ENCODE assay signal across 8 cellular contexts in genomic region chr7:122528879-122529481, GRCh38.
DNase-seq lines count a peak whose midpoint lies in the region; ATAC-seq and TF ChIP-seq lines count a peak whose summit lies in the region.

No MANE protein-coding gene starts in this region.

- no peak overlapping the region for H3K27ac Mint-ChIP-seq in activated naive CD4-positive, alpha-beta T cell treated with anti-CD3 and anti-CD28 coated beads, Interleukin-2, amount 50 U/mL, for 72 hours

- H3K9me3 ChIP-seq in DOHH2 (ENCODE audit: control insufficient read depth, insufficient read depth, low read length) (no peaks in the 10 kb centered on the region), Peyer's patch (no peaks in the 10 kb centered on the region), gastrocnemius medialis (no peaks in the 10 kb centered on the region)

- H3K4me2 ChIP-seq in DOHH2 (ENCODE audit: low read length), result no peak overlapping the region

- no peak overlapping the region for H3K27ac ChIP-seq in DOHH2 (ENCODE audit: low read depth, low read length)
- H3K27ac ChIP-seq in Peyer's patch, result no peak overlapping the region
- H3K27ac ChIP-seq in gastrocnemius medialis, result no peak overlapping the region

- H4K20me1 ChIP-seq in DOHH2 (ENCODE audit: control insufficient read depth, insufficient read depth, low read depth, low read length), result no peaks in the 10 kb centered on the region

- ATAC-seq in gastrocnemius medialis (no peak), GM18873 (IDR thresholded peaks at IDR 0.05; ENCODE audit: low FRiP score, unreplicated experiment) (no peak)
- no peak for ATAC-seq in activated naive CD4-positive, alpha-beta T cell treated with anti-CD3 and anti-CD28 coated beads, Interleukin-2, amount 50 U/mL, for 72 hours

- no peaks in the 10 kb centered on the region for H3K79me2 ChIP-seq in DOHH2 (ENCODE audit: control insufficient read depth, low read length)

- intact Hi-C loops in gastrocnemius medialis (cut with DNase I; ENCODE audit: low total_unique reads), result loop anchor here (2.0 kb wide), 1 partner anchor 310 kb away; no protein-coding TSS in a partner anchor

- H3F3A ChIP-seq in DOHH2 (ENCODE audit: control insufficient read depth, insufficient read depth), result no peaks in the 10 kb centered on the region

- H3K36me3 ChIP-seq in DOHH2 (ENCODE audit: control insufficient read depth, low read length), result no peaks in the 10 kb centered on the region
- no peaks in the 10 kb centered on the region for H3K36me3 ChIP-seq in Peyer's patch
- H3K36me3 ChIP-seq in gastrocnemius medialis, result no peaks in the 10 kb centered on the region

- TF ChIP-seq CTCF in DOHH2 (IDR thresholded peaks at IDR 0.05; ENCODE audit: low read depth, low read length, poor library complexity, severe bottlenecking) (peak; percentile 74), Peyer's patch (IDR thresholded peaks at IDR 0.05) (peak in 4 of 6 experiments; percentile 43 to 56 (median 51)), gastrocnemius medialis (IDR thresholded peaks at IDR 0.05 in 4 of 5, conservative IDR thresholded peaks at IDR 0.05 in 1 of 5) (peak in 4 of 5 experiments; percentile 13 to 55 (median 36))

- no peaks in the 10 kb centered on the region for H3K4me1 ChIP-seq in DOHH2 (ENCODE audit: control insufficient read depth, low read length)
- no peaks in the 10 kb centered on the region for H3K4me1 ChIP-seq in Peyer's patch
- no peaks in the 10 kb centered on the region for H3K4me1 ChIP-seq in gastrocnemius medialis

- no peaks in the 10 kb centered on the region for H3K9me2 ChIP-seq in DOHH2 (replicated peaks; ENCODE audit: control insufficient read depth, low read length)

- in situ Hi-C loops in gastrocnemius medialis (cut with MboI; ENCODE audit: low sequenced_read_pairs in 4 of 4), result loop anchor here in 3 of 4 donors (25.0 kb wide), 2 partner anchors 317 to 442 kb away; no protein-coding TSS in a partner anchor

- no peak for TF ChIP-seq POLR2A in Peyer's patch (IDR thresholded peaks at IDR 0.05)
- no peak for TF ChIP-seq POLR2A in gastrocnemius medialis (IDR thresholded peaks at IDR 0.05)

- H3K27me3 ChIP-seq in DOHH2 (ENCODE audit: control insufficient read depth, low read length) (no peaks in the 10 kb centered on the region), Peyer's patch (no peaks in the 10 kb centered on the region), gastrocnemius medialis (no peaks in the 10 kb centered on the region)

- no peaks in the 10 kb centered on the region for H3K9me3 Mint-ChIP-seq in activated naive CD4-positive, alpha-beta T cell treated with anti-CD3 and anti-CD28 coated beads, Interleukin-2, amount 50 U/mL, for 72 hours

- DNase-seq in HT1080 (ENCODE audit: low read depth), result peak; percentile 30
- DNase-seq in Peyer's patch, result no peak
- DNase-seq in fibroblast of peridontal ligament (ENCODE audit: extremely low read depth), result peak; percentile 72
- DNase-seq in gastrocnemius medialis, result no peak
- no peak for DNase-seq in activated naive CD4-positive, alpha-beta T cell treated with anti-CD3 and anti-CD28 coated beads, Interleukin-2, amount 50 U/mL, for 72 hours (ENCODE audit: low spot score in 2 of 2)
- DNase-seq in activated CD8-positive, alpha-beta memory T cell treated with anti-CD3 and anti-CD28 coated beads, Interleukin-2, amount 50 U/mL, for 4 hours, result no peak

- no peaks in the 10 kb centered on the region for H3K36me3 Mint-ChIP-seq in activated naive CD4-positive, alpha-beta T cell treated with anti-CD3 and anti-CD28 coated beads, Interleukin-2, amount 50 U/mL, for 72 hours

- no peak overlapping the region for H3K4me3 ChIP-seq in DOHH2 (ENCODE audit: low read length)
- H3K4me3 ChIP-seq in Peyer's patch, result no peak overlapping the region
- H3K4me3 ChIP-seq in gastrocnemius medialis, result no peak overlapping the region

Comparison
In these comparisons a context has a peak if more than half of its experiments do, and no peak if none do; other contexts are left out.
1. DNase-seq: peak in HT1080 (single experiment) and fibroblast of peridontal ligament (single experiment); none in Peyer's patch (0 of 3), gastrocnemius medialis (0 of 2), activated naive CD4-positive, alpha-beta T cell treated with anti-CD3 and anti-CD28 coated beads, Interleukin-2, amount 50 U/mL, for 72 hours (0 of 2) and activated CD8-positive, alpha-beta memory T cell treated with anti-CD3 and anti-CD28 coated beads, Interleukin-2, amount 50 U/mL, for 4 hours (single experiment).
2. Peak in every context shown above with its lines, with median percentiles within 50 percentile points of each other: CTCF ChIP-seq.